Comparison of ENCODE assay signal across 8 cellular contexts in genomic region chr1:151945725-151946365, GRCh38. TPM values are rescaled to one million over a fixed set of nuclear protein-coding genes. Genes with fewer than 3 reads are reported as not detected.
DNase-seq lines count a peak whose midpoint lies in the region; ATAC-seq and TF ChIP-seq lines count a peak whose summit lies in the region.

No MANE protein-coding gene starts in this region.

- intact Hi-C loops in Caco-2 (cut with micrococcal nuclease; ENCODE audit: unreplicated experiment) = no loop called here

- H3K4me1 ChIP-seq in Caco-2 (peaks cover 5% of the 10 kb centered on the region; the same call in 1 of the 2 replicates), HUES6 (ENCODE audit: control insufficient read depth, insufficient read depth, low read length) (peaks cover 34% of the 10 kb centered on the region)

- H3K27ac Mint-ChIP-seq in Caco-2 (ENCODE audit: unreplicated experiment) = peak overlapping the region; percentile 87
- peak overlapping the region; percentile 93 for H3K27ac Mint-ChIP-seq in activated naive CD8-positive, alpha-beta T cell treated with anti-CD3 and anti-CD28 coated beads, Interleukin-2, amount 50 U/mL, for 24 hours

- no peak overlapping the region for H3K4me3 Mint-ChIP-seq in Caco-2 (ENCODE audit: unreplicated experiment)
- peak overlapping the region; percentile 66 for H3K4me3 Mint-ChIP-seq in activated naive CD8-positive, alpha-beta T cell treated with anti-CD3 and anti-CD28 coated beads, Interleukin-2, amount 50 U/mL, for 24 hours

- no peaks in the 10 kb centered on the region for H3K27me3 Mint-ChIP-seq in Caco-2 (ENCODE audit: insufficient read depth, unreplicated experiment)
- H3K27me3 Mint-ChIP-seq in activated naive CD8-positive, alpha-beta T cell treated with anti-CD3 and anti-CD28 coated beads, Interleukin-2, amount 50 U/mL, for 24 hours = peaks cover 2% of the 10 kb centered on the region

- H3K36me3 Mint-ChIP-seq in Caco-2 (ENCODE audit: insufficient read depth, unreplicated experiment) = no peaks in the 10 kb centered on the region
- no peaks in the 10 kb centered on the region for H3K36me3 Mint-ChIP-seq in activated naive CD8-positive, alpha-beta T cell treated with anti-CD3 and anti-CD28 coated beads, Interleukin-2, amount 50 U/mL, for 24 hours (ENCODE audit: low read depth)

- no peaks in the 10 kb centered on the region for H3K36me3 ChIP-seq in Caco-2 (ENCODE audit: control insufficient read depth, insufficient read depth, low read length)
- no peaks in the 10 kb centered on the region for H3K36me3 ChIP-seq in HUES6 (ENCODE audit: control insufficient read depth, insufficient read depth, low read length)

- CTCF ChIA-PET in Caco-2 (lab: Charles Lee) = no interaction called here

- H3K9me3 Mint-ChIP-seq in Caco-2 (ENCODE audit: unreplicated experiment) = no peaks in the 10 kb centered on the region
- H3K9me3 Mint-ChIP-seq in activated naive CD8-positive, alpha-beta T cell treated with anti-CD3 and anti-CD28 coated beads, Interleukin-2, amount 50 U/mL, for 24 hours = no peaks in the 10 kb centered on the region

- POLR2A ChIA-PET in Caco-2 (lab: Charles Lee) = interaction anchor here (1.1 kb wide), 1 partner anchor 42 kb away, joined by 3 read pairs; no protein-coding TSS in a partner anchor

- H3K9me3 ChIP-seq in Caco-2 (no peaks in the 10 kb centered on the region), HUES6 (ENCODE audit: control insufficient read depth, insufficient read depth, low read depth, low read length) (no peaks in the 10 kb centered on the region)

- BruUV-seq in Caco-2 (replicated peaks; lab: Mats Ljungman, UMichigan) = no TSS peak

- peak overlapping the region; percentile 62 for H3K27ac ChIP-seq in HUES6 (ENCODE audit: low read depth, low read length)

- peak; percentile 80 to 82 for DNase-seq in Caco-2
- peak; percentile 97 for DNase-seq in SW480 (ENCODE audit: low spot score)
- peak; percentile 80 for DNase-seq in activated naive CD8-positive, alpha-beta T cell treated with anti-CD3 and anti-CD28 coated beads, Interleukin-2, amount 50 U/mL, for 24 hours
- DNase-seq in hepatic stellate cell (ENCODE audit: low spot score) = peak; percentile 88
- DNase-seq in smooth muscle cell of the brain vasculature (ENCODE audit: low read depth, low spot score) = peak; percentile 72
- DNase-seq in 8988T = no peak

- peak; percentile 59 for ATAC-seq in activated naive CD8-positive, alpha-beta T cell treated with anti-CD3 and anti-CD28 coated beads, Interleukin-2, amount 50 U/mL, for 24 hours
- no peak for ATAC-seq in HG03432 (IDR thresholded peaks at IDR 0.05; ENCODE audit: unreplicated experiment)

- TF ChIP-seq CTCF in Caco-2 (IDR thresholded peaks at IDR 0.05; ENCODE audit: insufficient read depth in 1 of 2, low read depth in 1 of 2, low read length in 1 of 2, severe bottlenecking in 1 of 2, unreplicated experiment in 1 of 2) = no peak

- no peak overlapping the region for H3K9ac ChIP-seq in HUES6 (ENCODE audit: low read length)

- H3K4me3 ChIP-seq in Caco-2 (ENCODE audit: low read depth, low read length) (no peak overlapping the region), HUES6 (ENCODE audit: low read depth, low read length) (no peak overlapping the region)

- H3K27me3 ChIP-seq in Caco-2 (replicated peaks; ENCODE audit: control insufficient read depth, insufficient read depth, low read length) (no peaks in the 10 kb centered on the region), HUES6 (ENCODE audit: control insufficient read depth, insufficient read depth, low read length) (no peaks in the 10 kb centered on the region)

- H3K4me1 Mint-ChIP-seq in Caco-2 (ENCODE audit: low read depth, unreplicated experiment) = peaks cover 21% of the 10 kb centered on the region
- peaks cover 59% of the 10 kb centered on the region for H3K4me1 Mint-ChIP-seq in activated naive CD8-positive, alpha-beta T cell treated with anti-CD3 and anti-CD28 coated beads, Interleukin-2, amount 50 U/mL, for 24 hours

RNA-seq across cellular contexts. Expression of gene THEM4, which starts 36.5 kb away (rescaled TPM):
- 7.1 and 9.5 TPM in 2 replicates for total RNA-seq in Caco-2 (2022)

RNA-seq across cellular contexts. Expression of gene S100A10, which starts 47.8 kb away (rescaled TPM):
- 2,143 and 2,154 TPM in 2 replicates for total RNA-seq in Caco-2 (2022)
